In the genomic region with DNA sequence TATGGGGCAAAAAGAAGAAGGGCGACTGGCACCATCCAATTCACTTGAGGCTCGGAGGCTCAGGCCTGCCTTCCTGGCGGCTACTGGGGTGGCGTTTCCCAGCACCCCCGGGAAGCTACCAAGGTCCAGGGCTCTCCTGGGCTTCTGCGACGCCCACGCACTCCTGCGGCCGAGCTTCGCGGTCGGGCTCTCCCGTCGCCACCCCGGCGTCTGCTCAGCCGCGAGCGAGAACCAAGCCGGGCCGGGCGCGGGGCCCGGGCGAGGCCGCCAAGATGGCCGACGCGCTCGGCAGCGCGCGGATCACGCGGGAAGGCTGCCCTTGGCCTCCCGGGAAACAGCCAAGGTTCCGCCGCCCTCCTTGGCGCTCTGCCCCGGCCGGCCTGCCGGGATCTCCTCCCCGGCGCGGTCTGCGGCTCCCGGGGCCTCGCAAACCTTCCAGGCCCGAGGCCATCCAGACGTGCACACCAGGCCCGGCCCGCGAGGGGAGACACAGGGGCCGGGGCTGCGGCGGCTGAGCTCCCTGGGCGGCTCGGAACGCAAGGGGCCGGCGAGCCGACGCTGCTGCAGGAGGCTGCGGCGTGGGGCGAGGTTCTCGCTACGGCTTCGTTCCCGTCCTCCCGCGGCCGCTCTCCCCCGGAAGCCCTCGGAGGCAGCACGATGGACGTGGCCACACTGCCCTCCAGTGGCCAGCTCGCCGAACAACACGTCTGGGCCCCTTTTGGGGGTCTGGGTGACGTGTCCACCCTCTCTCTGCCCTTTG, we compare ENCODE assay signal across 8 cellular contexts. TPM values are rescaled to one million over a fixed set of nuclear protein-coding genes. Genes with fewer than 3 reads are reported as not detected.
DNase-seq lines count a peak whose midpoint lies in the region; ATAC-seq and TF ChIP-seq lines count a peak whose summit lies in the region.

No MANE protein-coding gene starts in this region.

- H3K4me3 Mint-ChIP-seq in activated CD8-positive, alpha-beta T cell treated with anti-CD3 and anti-CD28 coated beads for 36 hours: peak overlapping the region; percentile 77

- DNase-seq in GM19240 (ENCODE audit: insufficient read length, low spot score) (peak; percentile 83), NCI-H748 treated with DMSO at 0.1 percent for 48 hours (lab: John Stamatoyannopoulos, UW) (peak; percentile 47), ecto neural progenitor cell (ENCODE audit: low spot score) (peak; percentile 96), lung microvascular endothelial cell (ENCODE audit: low read depth in 2 of 2) (peak; percentile 93 to 94)
- peak; percentile 92 for DNase-seq in activated CD8-positive, alpha-beta T cell treated with anti-CD3 and anti-CD28 coated beads for 36 hours
- DNase-seq in stimulated activated CD4-positive, alpha-beta T cell treated with anti-CD3 and anti-CD28 coated beads, TNF-alpha, amount 100 ng/mL, for 4 hours (ENCODE audit: low read depth in 3 of 3): peak; percentile 81 to 83 (median 83)

- ATAC-seq in HG03469 (IDR thresholded peaks at IDR 0.05; ENCODE audit: unreplicated experiment): peak; percentile 33
- ATAC-seq in activated CD8-positive, alpha-beta T cell treated with anti-CD3 and anti-CD28 coated beads for 36 hours: peak; percentile 74

- no peaks in the 10 kb centered on the region for H3K27me3 Mint-ChIP-seq in activated CD8-positive, alpha-beta T cell treated with anti-CD3 and anti-CD28 coated beads for 36 hours

- H3K27ac ChIP-seq in C4-2B: peak overlapping the region; percentile 85

- H3K9me3 Mint-ChIP-seq in activated CD8-positive, alpha-beta T cell treated with anti-CD3 and anti-CD28 coated beads for 36 hours: no peaks in the 10 kb centered on the region

- H3K4me1 Mint-ChIP-seq in activated CD8-positive, alpha-beta T cell treated with anti-CD3 and anti-CD28 coated beads for 36 hours (ENCODE audit: low read depth): peaks cover 74% of the 10 kb centered on the region

- intact Hi-C loops in activated CD8-positive, alpha-beta T cell treated with anti-CD3 and anti-CD28 coated beads for 36 hours (cut with micrococcal nuclease): loop anchor here (5.0 to 10.0 kb wide), 3 partner anchors 34 to 882 kb away; no protein-coding TSS in a partner anchor

- H3K36me3 Mint-ChIP-seq in activated CD8-positive, alpha-beta T cell treated with anti-CD3 and anti-CD28 coated beads for 36 hours (ENCODE audit: low read depth): no peaks in the 10 kb centered on the region

- CTCF ChIA-PET in activated CD8-positive, alpha-beta T cell treated with anti-CD3 and anti-CD28 coated beads for 36 hours (lab: Charles Lee): interaction anchor here (0.6 to 10.5 kb wide), 46 partner anchors 9 to 987 kb away, joined by 3 to 268 read pairs (median 4); a partner anchor contains a TSS

- peak; percentile 96 for TF ChIP-seq CTCF in C4-2B (conservative IDR thresholded peaks at IDR 0.05)
- peak; percentile 98 for TF ChIP-seq CTCF in activated CD8-positive, alpha-beta T cell treated with anti-CD3 and anti-CD28 coated beads for 36 hours (IDR thresholded peaks at IDR 0.05)

- POLR2A ChIA-PET in activated CD8-positive, alpha-beta T cell treated with anti-CD3 and anti-CD28 coated beads for 36 hours (lab: Charles Lee): interaction anchor here (0.9 to 10.5 kb wide), 21 partner anchors 12 to 996 kb away, joined by 3 to 207 read pairs (median 4); a partner anchor contains a TSS

- H3K27ac Mint-ChIP-seq in activated CD8-positive, alpha-beta T cell treated with anti-CD3 and anti-CD28 coated beads for 36 hours: peak overlapping the region; percentile 96

RNA-seq across cellular contexts. Expression of a gene that starts 23.5 kb away (rescaled TPM):
- total RNA-seq in activated CD8-positive, alpha-beta T cell treated with anti-CD3 and anti-CD28 coated beads for 36 hours: 10 to 100 TPM; 57.4 to 60.6 TPM
- total RNA-seq in lung microvascular endothelial cell: 5.7 and 8.7 TPM in 2 replicates

Comparison
In these comparisons a context has a peak if more than half of its experiments do, and no peak if none do; other contexts are left out.
1. Peak in every context shown above with its lines: DNase-seq, ATAC-seq and H3K27ac ChIP-seq.